Comparison of ENCODE assay signal across 1 cellular context in genomic region chr3:152127058-152127457, GRCh38.
TF ChIP-seq lines count a peak whose summit lies in the region.

No MANE protein-coding gene starts in this region.

TF ChIP-seq in SK-N-SH, 30 proteins besides CTCF, POLR2A, EP300 and RAD21 (continued from another document):
- TF ChIP-seq REST (IDR thresholded peaks at IDR 0.05; ENCODE audit: low read depth, low read length) (no peak), EZH2phosphoT487 (IDR thresholded peaks at IDR 0.05; ENCODE audit: borderline replicate concordance, low read depth) (no peak), IRF3 (IDR thresholded peaks at IDR 0.05; ENCODE audit: low read depth, low read length) (no peak), SMC3 (IDR thresholded peaks at IDR 0.05; ENCODE audit: low read depth, low read length) (no peak), SIN3A (IDR thresholded peaks at IDR 0.05; ENCODE audit: borderline replicate concordance, low read depth, low read length) (no peak), ELF1 (IDR thresholded peaks at IDR 0.05) (no peak), NRF1 (IDR thresholded peaks at IDR 0.05; ENCODE audit: low read depth, low read length) (no peak)
